Comparison of ENCODE assay signal across 8 cellular contexts in genomic region chr14:65229431-65230286, GRCh38.
A peak's percentile ranks its signal among the peaks of the same experiment; 100 is the strongest.
DNase-seq lines count a peak whose midpoint lies in the region; ATAC-seq and TF ChIP-seq lines count a peak whose summit lies in the region.

No MANE protein-coding gene starts in this region.

- H3K27ac ChIP-seq in OCI-LY1 (ENCODE audit: low read depth, low read length, poor library complexity, severe bottlenecking) (no peak overlapping the region), heart left ventricle (peak overlapping the region; percentile 75 to 97 (median 88)), parathyroid adenoma (peak overlapping the region; percentile 66)

- peaks cover 45% of the 10 kb centered on the region for H3K4me1 Mint-ChIP-seq in activated naive CD8-positive, alpha-beta T cell treated with anti-CD3 and anti-CD28 coated beads, Interleukin-2, amount 50 U/mL, for 24 hours

- TF ChIP-seq CTCF in OCI-LY1 (IDR thresholded peaks at IDR 0.05; ENCODE audit: low read length), result no peak
- TF ChIP-seq CTCF in heart left ventricle (IDR thresholded peaks at IDR 0.05), result no peak
- no peak for TF ChIP-seq CTCF in parathyroid adenoma (IDR thresholded peaks at IDR 0.05)

- H3F3A ChIP-seq in OCI-LY1 (ENCODE audit: insufficient read depth, low read length), result no peaks in the 10 kb centered on the region

- H3K9me3 Mint-ChIP-seq in activated naive CD8-positive, alpha-beta T cell treated with anti-CD3 and anti-CD28 coated beads, Interleukin-2, amount 50 U/mL, for 24 hours, result no peaks in the 10 kb centered on the region

- no peaks in the 10 kb centered on the region; the same call in 1 of the 2 replicates for H3K36me3 ChIP-seq in OCI-LY1 (ENCODE audit: insufficient read depth, low read length)
- no peaks in the 10 kb centered on the region for H3K36me3 ChIP-seq in heart left ventricle
- H3K36me3 ChIP-seq in parathyroid adenoma (ENCODE audit: control insufficient read depth, insufficient read depth, low read length), result no peaks in the 10 kb centered on the region

- H3K9me3 ChIP-seq in OCI-LY1 (ENCODE audit: low read length) (no peaks in the 10 kb centered on the region), heart left ventricle (no peaks in the 10 kb centered on the region), parathyroid adenoma (ENCODE audit: control insufficient read depth, low read length) (no peaks in the 10 kb centered on the region)

- intact Hi-C loops in heart left ventricle (cut with DNase I), result loop anchor here in 7 of 10 donors (2.0 to 10.0 kb wide), 6 partner anchors 53 to 595 kb away; partner anchors contain the start of gene FUT8 (in 3 of the 7)

- WGBS in heart left ventricle, 4 donors, result 23 to 34% (median 28%) methylated on average over 20 of the region's 20 CpGs

- no peaks in the 10 kb centered on the region for H3K36me3 Mint-ChIP-seq in activated naive CD8-positive, alpha-beta T cell treated with anti-CD3 and anti-CD28 coated beads, Interleukin-2, amount 50 U/mL, for 24 hours (ENCODE audit: low read depth)

- peak overlapping the region; percentile 91 for H3K27ac Mint-ChIP-seq in activated naive CD8-positive, alpha-beta T cell treated with anti-CD3 and anti-CD28 coated beads, Interleukin-2, amount 50 U/mL, for 24 hours

- H3K9me2 ChIP-seq in OCI-LY1 (ENCODE audit: low read depth, low read length), result no peaks in the 10 kb centered on the region

- H3K79me2 ChIP-seq in OCI-LY1 (ENCODE audit: insufficient read depth, low read length) (no peaks in the 10 kb centered on the region), parathyroid adenoma (no peaks in the 10 kb centered on the region)

- H3K27me3 ChIP-seq in OCI-LY1 (ENCODE audit: insufficient read depth, low read length) (no peaks in the 10 kb centered on the region), heart left ventricle (no peaks in the 10 kb centered on the region), parathyroid adenoma (ENCODE audit: control insufficient read depth, insufficient read depth, low read length) (no peaks in the 10 kb centered on the region)

- H3K4me1 ChIP-seq in OCI-LY1 (ENCODE audit: insufficient read depth, low read length, severe bottlenecking), result peaks cover 45% of the 10 kb centered on the region
- H3K4me1 ChIP-seq in heart left ventricle, result peaks cover 0 to 45% (median 13%) of the 10 kb centered on the region in 12 donors
- peaks cover 21% of the 10 kb centered on the region for H3K4me1 ChIP-seq in parathyroid adenoma

- DNase-seq in NCI-H187 (lab: John Stamatoyannopoulos, UW) (peak; percentile 30 to 41), NCI-H187 treated with DMSO at 0.1 percent for 48 hours (lab: John Stamatoyannopoulos, UW) (no peak), heart left ventricle (peak; percentile 37 to 72 (median 45)), SHP77 treated with DMSO at 0.1 percent for 48 hours (lab: John Stamatoyannopoulos, UW) (no peak), NCI-H1694 treated with DMSO at 0.1 percent for 48 hours (lab: John Stamatoyannopoulos, UW) (no peak)
- peak; percentile 53 for DNase-seq in activated naive CD8-positive, alpha-beta T cell treated with anti-CD3 and anti-CD28 coated beads, Interleukin-2, amount 50 U/mL, for 24 hours

- no peaks in the 10 kb centered on the region for H4K20me1 ChIP-seq in OCI-LY1 (ENCODE audit: insufficient read depth, low read length)

- H3K27me3 Mint-ChIP-seq in activated naive CD8-positive, alpha-beta T cell treated with anti-CD3 and anti-CD28 coated beads, Interleukin-2, amount 50 U/mL, for 24 hours, result no peaks in the 10 kb centered on the region

- H2AFZ ChIP-seq in OCI-LY1 (ENCODE audit: low read length), result no peak overlapping the region
- H2AFZ ChIP-seq in parathyroid adenoma, result peak overlapping the region; percentile 91

- H3K4me3 ChIP-seq in OCI-LY1 (ENCODE audit: low read depth, low read length, poor library complexity, severe bottlenecking) (peak overlapping the region; percentile 7), heart left ventricle (peak overlapping the region in 11 of 12 donors; percentile 12 to 60 (median 44)), parathyroid adenoma (ENCODE audit: low read depth, low read length) (peak overlapping the region; percentile 40)

- no peak for TF ChIP-seq POLR2A in heart left ventricle (IDR thresholded peaks at IDR 0.05)

- H3K4me3 Mint-ChIP-seq in activated naive CD8-positive, alpha-beta T cell treated with anti-CD3 and anti-CD28 coated beads, Interleukin-2, amount 50 U/mL, for 24 hours, result peak overlapping the region; percentile 80

- no peak overlapping the region for H3K9ac ChIP-seq in OCI-LY1 (ENCODE audit: low read length)
- H3K9ac ChIP-seq in parathyroid adenoma, result no peak overlapping the region

- ATAC-seq in activated naive CD8-positive, alpha-beta T cell treated with anti-CD3 and anti-CD28 coated beads, Interleukin-2, amount 50 U/mL, for 24 hours, result peak; percentile 78
- ATAC-seq in heart left ventricle, result peak; percentile 55 to 77 (median 66)

- H3K4me2 ChIP-seq in OCI-LY1 (ENCODE audit: low read length) (peak overlapping the region; percentile 48), parathyroid adenoma (ENCODE audit: low read length) (peak overlapping the region; percentile 65)

Comparison
In these comparisons a context has a peak if more than half of its experiments do, and no peak if none do; other contexts are left out.
1. DNase-seq: peak in NCI-H187 (2 of 2), activated naive CD8-positive, alpha-beta T cell treated with anti-CD3 and anti-CD28 coated beads, Interleukin-2, amount 50 U/mL, for 24 hours (single experiment) and heart left ventricle (5 of 5); none in NCI-H187 treated with DMSO at 0.1 percent for 48 hours (single experiment), SHP77 treated with DMSO at 0.1 percent for 48 hours (single experiment) and NCI-H1694 treated with DMSO at 0.1 percent for 48 hours (single experiment).
2. Peak in every context shown above with its lines, with median percentiles within 50 percentile points of each other: H3K4me3 ChIP-seq.